Comparison of ENCODE assay signal across 20 cellular contexts in the genomic region with DNA sequence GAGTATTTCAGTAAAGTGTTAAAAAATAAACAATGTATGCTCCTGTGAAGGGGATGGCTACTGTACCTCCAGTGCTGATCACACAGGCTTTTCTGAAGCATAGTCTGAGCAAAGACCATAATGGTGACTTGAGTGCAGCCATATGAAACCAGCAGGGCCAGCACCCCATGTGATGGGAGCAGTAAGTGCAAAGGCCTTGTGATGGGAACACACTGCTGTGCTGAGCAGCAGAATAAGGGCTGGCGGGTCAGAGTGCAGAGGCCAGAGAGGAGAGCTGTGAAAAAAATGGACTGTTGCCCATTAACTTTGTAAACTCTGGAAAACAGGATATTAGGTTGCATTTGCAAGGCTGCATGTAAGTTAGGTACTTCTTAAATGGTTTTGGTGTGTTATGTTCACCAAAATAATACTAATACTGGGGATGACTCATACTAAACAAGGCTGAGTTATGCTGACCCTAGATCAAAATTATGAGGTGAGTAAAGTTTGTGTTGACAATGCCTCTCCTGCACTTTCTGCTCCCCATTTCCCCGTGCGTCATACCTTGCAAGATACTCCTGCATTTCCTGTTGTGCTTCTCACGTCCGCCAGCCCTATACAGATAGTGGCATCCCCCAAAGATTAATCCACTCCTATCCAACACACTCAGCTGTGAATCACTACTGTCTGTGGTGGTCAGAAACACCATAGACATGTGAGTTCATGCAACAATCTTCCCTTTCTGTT.
A peak's percentile ranks its signal among the peaks of the same experiment; 100 is the strongest.
DNase-seq lines count a peak whose midpoint lies in the region; ATAC-seq and TF ChIP-seq lines count a peak whose summit lies in the region.
"Had no signal": no experiment of that assay in that cellular context is flagged by ENCODE, and none has a peak within 500 bp of the region (broad histone marks: within the 10 kb centered on the region; RNA-seq: fewer than 3 reads in every experiment).

No MANE protein-coding gene starts in this region.

- no peaks in the 10 kb centered on the region for H3K4me1 Mint-ChIP-seq in activated T-helper 1 cell treated with anti-CD3 and anti-CD28 coated beads, Interleukin-12 subunit alpha, Interleukin-12 subunit beta, Interleukin-2, Interleukin-4 antibody, amounts not matched to agents 30 ng/mL and 10 ng/mL and 1 ng/mL, durations not matched to agents 14 hours and 24 hours and 36 hours (ENCODE audit: low read depth)
- H3K4me1 Mint-ChIP-seq: central memory CD8-positive, alpha-beta T cell; stimulated activated memory B cell treated with anti-CD40 and anti-IgM and Interleukin-4, amounts not matched to agents 10 μg/mL and 1 μg/mL and 100 μg/mL, for 72 hours had no signal

- no peaks in the 10 kb centered on the region for H3K36me3 Mint-ChIP-seq in activated T-helper 1 cell treated with anti-CD3 and anti-CD28 coated beads, Interleukin-12 subunit alpha, Interleukin-12 subunit beta, Interleukin-2, Interleukin-4 antibody, amounts not matched to agents 30 ng/mL and 10 ng/mL and 1 ng/mL, durations not matched to agents 14 hours and 24 hours and 36 hours (ENCODE audit: low read depth)
- H3K36me3 Mint-ChIP-seq: CD14-positive monocyte; stimulated activated memory B cell treated with anti-CD40 and anti-IgM and Interleukin-4, amounts not matched to agents 10 μg/mL and 1 μg/mL and 100 μg/mL, for 72 hours had no signal

- peak overlapping the region; percentile 5 for H3K4me2 ChIP-seq in osteoblast (ENCODE audit: insufficient read depth, low read length)

- no peak overlapping the region for H3K27ac ChIP-seq in osteoblast (ENCODE audit: low read depth, low read length)
- H3K27ac ChIP-seq: skin epidermis, upper lobe of right lung had no signal

- H3K27me3 Mint-ChIP-seq in activated T-helper 1 cell treated with anti-CD3 and anti-CD28 coated beads, Interleukin-12 subunit alpha, Interleukin-12 subunit beta, Interleukin-2, Interleukin-4 antibody, amounts not matched to agents 30 ng/mL and 10 ng/mL and 1 ng/mL, durations not matched to agents 14 hours and 24 hours and 36 hours (ENCODE audit: insufficient read depth), result peaks cover 4% of the 10 kb centered on the region
- H3K27me3 Mint-ChIP-seq: stimulated activated memory B cell treated with anti-CD40 and anti-IgM and Interleukin-4, amounts not matched to agents 10 μg/mL and 1 μg/mL and 100 μg/mL, for 72 hours had no signal

- DNase-seq in EL (peak; percentile 75), RPMI7951 (ENCODE audit: low read depth) (peak; percentile 64), osteoblast (ENCODE audit: insufficient read length, low spot score, missing footprints) (no peak), DMS53 (lab: John Stamatoyannopoulos, UW) (no peak)
- DNase-seq in activated T-helper 1 cell treated with anti-CD3 and anti-CD28 coated beads, Interleukin-12 subunit alpha, Interleukin-12 subunit beta, Interleukin-2, Interleukin-4 antibody, amounts not matched to agents 30 ng/mL and 10 ng/mL and 1 ng/mL, durations not matched to agents 14 hours and 24 hours and 36 hours (ENCODE audit: low spot score), result no peak
- DNase-seq: activated naive CD4-positive, alpha-beta T cell treated with Interleukin-2 at 50 U/mL for 16 hours; H7; head of caudate nucleus; islet precursor cell; NCI-H1105; NCI-H345; nucleus accumbens; upper lobe of right lung had no signal

- no peak overlapping the region for H2AFZ ChIP-seq in osteoblast (ENCODE audit: low read length)

- no peaks in the 10 kb centered on the region for H3K79me2 ChIP-seq in osteoblast (ENCODE audit: insufficient read depth, low read length)

- no peaks in the 10 kb centered on the region for H3K9me3 Mint-ChIP-seq in activated T-helper 1 cell treated with anti-CD3 and anti-CD28 coated beads, Interleukin-12 subunit alpha, Interleukin-12 subunit beta, Interleukin-2, Interleukin-4 antibody, amounts not matched to agents 30 ng/mL and 10 ng/mL and 1 ng/mL, durations not matched to agents 14 hours and 24 hours and 36 hours
- H3K9me3 Mint-ChIP-seq: CD14-positive monocyte; central memory CD8-positive, alpha-beta T cell; stimulated activated memory B cell treated with anti-CD40 and anti-IgM and Interleukin-4, amounts not matched to agents 10 μg/mL and 1 μg/mL and 100 μg/mL, for 72 hours had no signal

- intact Hi-C loops in activated T-helper 1 cell treated with anti-CD3 and anti-CD28 coated beads, Interleukin-12 subunit alpha, Interleukin-12 subunit beta, Interleukin-2, Interleukin-4 antibody, amounts not matched to agents 30 ng/mL and 10 ng/mL and 1 ng/mL, durations not matched to agents 14 hours and 24 hours and 36 hours (cut with micrococcal nuclease), result no loop called here

- H3K4me3 Mint-ChIP-seq in activated T-helper 1 cell treated with anti-CD3 and anti-CD28 coated beads, Interleukin-12 subunit alpha, Interleukin-12 subunit beta, Interleukin-2, Interleukin-4 antibody, amounts not matched to agents 30 ng/mL and 10 ng/mL and 1 ng/mL, durations not matched to agents 14 hours and 24 hours and 36 hours, result no peak overlapping the region
- H3K4me3 Mint-ChIP-seq: CD14-positive monocyte; central memory CD8-positive, alpha-beta T cell; stimulated activated memory B cell treated with anti-CD40 and anti-IgM and Interleukin-4, amounts not matched to agents 10 μg/mL and 1 μg/mL and 100 μg/mL, for 72 hours had no signal

- no peaks in the 10 kb centered on the region for H3K4me1 ChIP-seq in osteoblast (ENCODE audit: insufficient read depth, low read length)
- H3K4me1 ChIP-seq: upper lobe of right lung had no signal

- H3K27me3 ChIP-seq in osteoblast (ENCODE audit: insufficient read depth, low read length), result no peaks in the 10 kb centered on the region
- H3K27me3 ChIP-seq: upper lobe of right lung had no signal

- TF ChIP-seq CTCF in osteoblast (IDR thresholded peaks at IDR 0.05; ENCODE audit: extremely low read depth, low read depth, low read length), result no peak

- no peak overlapping the region for H3K27ac Mint-ChIP-seq in activated T-helper 1 cell treated with anti-CD3 and anti-CD28 coated beads, Interleukin-12 subunit alpha, Interleukin-12 subunit beta, Interleukin-2, Interleukin-4 antibody, amounts not matched to agents 30 ng/mL and 10 ng/mL and 1 ng/mL, durations not matched to agents 14 hours and 24 hours and 36 hours
- H3K27ac Mint-ChIP-seq: CD14-positive monocyte had no signal

- no peaks in the 10 kb centered on the region for H3K9me3 ChIP-seq in osteoblast (ENCODE audit: low read depth, low read length)
- H3K9me3 ChIP-seq: upper lobe of right lung had no signal

- no peaks in the 10 kb centered on the region for H4K20me1 ChIP-seq in osteoblast (ENCODE audit: insufficient read depth, low read length)

- no peak overlapping the region for H3K4me3 ChIP-seq in osteoblast (ENCODE audit: insufficient read depth, low read length)
- H3K4me3 ChIP-seq: skin epidermis, upper lobe of right lung had no signal

- H3K36me3 ChIP-seq in osteoblast (ENCODE audit: insufficient read depth, low read length), result no peaks in the 10 kb centered on the region
- H3K36me3 ChIP-seq: upper lobe of right lung had no signal

- ATAC-seq in esophagus mucosa (peak; percentile 77), GM18498 (IDR thresholded peaks at IDR 0.05; ENCODE audit: unreplicated experiment) (no peak), HG02973 (IDR thresholded peaks at IDR 0.05; ENCODE audit: unreplicated experiment) (no peak)
- ATAC-seq: stimulated activated memory B cell treated with anti-CD40 and anti-IgM and Interleukin-4, amounts not matched to agents 10 μg/mL and 1 μg/mL and 100 μg/mL, for 72 hours; upper lobe of right lung had no signal

Comparison
In these comparisons a context has a peak if more than half of its experiments do, and no peak if none do; other contexts are left out.
1. DNase-seq: peak in EL (single experiment) and RPMI7951 (single experiment); none in osteoblast (single experiment), DMS53 (single experiment) and activated T-helper 1 cell treated with anti-CD3 and anti-CD28 coated beads, Interleukin-12 subunit alpha, Interleukin-12 subunit beta, Interleukin-2, Interleukin-4 antibody, amounts not matched to agents 30 ng/mL and 10 ng/mL and 1 ng/mL, durations not matched to agents 14 hours and 24 hours and 36 hours (single experiment).